In the genomic region with DNA sequence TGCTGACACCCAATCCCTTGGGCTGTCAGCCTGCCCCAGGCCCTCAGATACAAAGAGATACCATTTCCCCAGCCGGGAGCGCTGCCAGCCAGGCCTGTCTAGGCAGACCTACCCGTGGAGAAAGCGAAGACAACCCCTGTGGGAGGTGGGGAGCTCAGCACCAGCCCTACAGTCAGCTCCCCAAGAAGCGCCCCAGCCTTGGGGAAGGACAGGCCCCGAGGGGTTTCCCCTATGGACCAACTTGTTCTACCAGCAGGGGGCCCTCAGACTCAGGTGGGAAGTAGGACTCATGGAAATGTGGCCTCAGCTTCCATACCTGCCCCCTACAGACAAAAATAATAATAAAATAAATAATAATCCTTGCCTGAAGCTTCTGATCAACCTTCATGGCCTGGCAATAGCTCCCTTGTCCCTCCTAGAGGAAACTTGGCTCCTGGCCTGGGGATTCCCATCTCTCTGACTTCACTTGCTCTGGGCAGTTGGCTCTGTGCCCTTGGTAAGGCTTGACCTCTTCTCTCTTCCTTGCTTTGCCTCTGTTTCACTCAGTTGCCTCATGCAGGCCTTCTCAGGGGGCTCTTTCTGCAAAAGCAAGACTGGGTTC, we compare ENCODE assay signal across 1 cellular context.
TF ChIP-seq lines count a peak whose summit lies in the region.

No MANE protein-coding gene starts in this region.

TF ChIP-seq in SK-N-SH, 30 proteins besides CTCF, POLR2A, EP300 and RAD21 (continued from another document):
- no peak for TF ChIP-seq USF1 (IDR thresholded peaks at IDR 0.05; ENCODE audit: borderline replicate concordance, low read depth)
- TF ChIP-seq, protein P1, sequence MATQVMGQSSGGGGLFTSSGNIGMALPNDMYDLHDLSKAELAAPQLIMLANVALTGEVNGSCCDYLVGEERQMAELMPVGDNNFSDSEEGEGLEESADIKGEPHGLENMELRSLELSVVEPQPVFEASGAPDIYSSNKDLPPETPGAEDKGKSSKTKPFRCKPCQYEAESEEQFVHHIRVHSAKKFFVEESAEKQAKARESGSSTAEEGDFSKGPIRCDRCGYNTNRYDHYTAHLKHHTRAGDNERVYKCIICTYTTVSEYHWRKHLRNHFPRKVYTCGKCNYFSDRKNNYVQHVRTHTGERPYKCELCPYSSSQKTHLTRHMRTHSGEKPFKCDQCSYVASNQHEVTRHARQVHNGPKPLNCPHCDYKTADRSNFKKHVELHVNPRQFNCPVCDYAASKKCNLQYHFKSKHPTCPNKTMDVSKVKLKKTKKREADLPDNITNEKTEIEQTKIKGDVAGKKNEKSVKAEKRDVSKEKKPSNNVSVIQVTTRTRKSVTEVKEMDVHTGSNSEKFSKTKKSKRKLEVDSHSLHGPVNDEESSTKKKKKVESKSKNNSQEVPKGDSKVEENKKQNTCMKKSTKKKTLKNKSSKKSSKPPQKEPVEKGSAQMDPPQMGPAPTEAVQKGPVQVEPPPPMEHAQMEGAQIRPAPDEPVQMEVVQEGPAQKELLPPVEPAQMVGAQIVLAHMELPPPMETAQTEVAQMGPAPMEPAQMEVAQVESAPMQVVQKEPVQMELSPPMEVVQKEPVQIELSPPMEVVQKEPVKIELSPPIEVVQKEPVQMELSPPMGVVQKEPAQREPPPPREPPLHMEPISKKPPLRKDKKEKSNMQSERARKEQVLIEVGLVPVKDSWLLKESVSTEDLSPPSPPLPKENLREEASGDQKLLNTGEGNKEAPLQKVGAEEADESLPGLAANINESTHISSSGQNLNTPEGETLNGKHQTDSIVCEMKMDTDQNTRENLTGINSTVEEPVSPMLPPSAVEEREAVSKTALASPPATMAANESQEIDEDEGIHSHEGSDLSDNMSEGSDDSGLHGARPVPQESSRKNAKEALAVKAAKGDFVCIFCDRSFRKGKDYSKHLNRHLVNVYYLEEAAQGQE (IDR thresholded peaks at IDR 0.05; ENCODE audit: low read depth, low read length), result no peak
- TF ChIP-seq ELF1 (IDR thresholded peaks at IDR 0.05), result no peak
- TF ChIP-seq NFIC (IDR thresholded peaks at IDR 0.05; ENCODE audit: borderline replicate concordance), result peak; percentile 93
- no peak for TF ChIP-seq SIN3A (IDR thresholded peaks at IDR 0.05; ENCODE audit: borderline replicate concordance, low read depth, low read length)
- TF ChIP-seq IRF3 (IDR thresholded peaks at IDR 0.05; ENCODE audit: low read depth, low read length), result no peak
